Comparison of ENCODE assay signal across 22 cellular contexts in the genomic region with DNA sequence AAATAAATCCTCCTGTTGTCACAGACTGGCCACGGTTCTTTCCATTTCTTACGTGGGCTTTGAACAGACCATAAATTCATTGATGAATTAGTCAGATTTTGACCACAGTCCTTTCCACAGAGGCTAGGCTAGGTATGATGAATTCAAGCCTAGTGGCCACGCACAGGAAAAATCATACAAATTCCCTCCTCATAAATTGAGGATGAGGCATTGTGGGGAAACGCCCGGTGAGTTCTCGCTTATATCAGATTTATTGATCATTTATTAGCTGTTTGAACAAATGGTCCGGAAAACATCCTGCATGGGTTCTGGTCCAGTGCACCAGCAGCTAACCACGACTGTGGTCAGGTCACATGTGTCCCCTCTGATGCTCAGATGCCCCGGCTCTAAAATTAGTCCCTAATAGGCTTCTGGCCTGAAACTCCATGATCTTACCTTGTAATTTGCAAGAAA.
"Had no signal": no experiment of that assay in that cellular context is flagged by ENCODE, and none has a peak within 500 bp of the region (broad histone marks: within the 10 kb centered on the region; RNA-seq: fewer than 3 reads in every experiment).

No MANE protein-coding gene starts in this region.

- FAIRE-seq: frontal cortex, keratinocyte, urothelium cell line had no signal

- DNase-seq: activated CD4-positive, alpha-beta T cell treated with anti-CD3 and anti-CD28 coated beads, Interleukin-2, amount 50 U/mL, for 1 hour; activated CD4-positive, CD25-positive, alpha-beta regulatory T cell treated with anti-CD3 and anti-CD28 coated beads, Interleukin-2, amount 50 U/mL, for 72 hours; activated CD8-positive, alpha-beta memory T cell treated with anti-CD3 and anti-CD28 coated beads, Interleukin-2, amount 50 U/mL, for 4 hours; activated effector memory CD4-positive, alpha-beta T cell treated with Interleukin-2 at 50 U/mL for 16 hours; activated naive CD4-positive, alpha-beta T cell treated with anti-CD3 and anti-CD28 coated beads, Interleukin-2, amount 10 ng/mL, durations not matched to agents 7 days and 5 days; activated naive CD8-positive, alpha-beta T cell treated with anti-CD3 and anti-CD28 coated beads, Interleukin-2, amount 50 U/mL, for 24 hours; activated T-cell treated with anti-CD3 and anti-CD28 coated beads, Interleukin-2, amount 50 U/mL, for 4 hours; caudate nucleus; dorsolateral prefrontal cortex; erythroblast; stimulated activated CD4-positive, alpha-beta T cell treated with anti-CD3 and anti-CD28 coated beads, Interleukin-4, amount 100 ng/mL, for 24 hours; thyroid gland had no signal

- H3K36me3 Mint-ChIP-seq: activated naive CD4-positive, alpha-beta T cell treated with anti-CD3 and anti-CD28 coated beads, Interleukin-2, amount 10 ng/mL, durations not matched to agents 7 days and 5 days; brain; stimulated activated effector memory CD8-positive, alpha-beta T cell treated with anti-CD3 and anti-CD28 coated beads, Interleukin-12 subunit alpha, Interleukin-12 subunit beta, amount 100 ng/mL, for 72 hours had no signal

- H3K4me3 Mint-ChIP-seq: activated naive CD4-positive, alpha-beta T cell treated with anti-CD3 and anti-CD28 coated beads, Interleukin-2, amount 10 ng/mL, durations not matched to agents 7 days and 5 days; activated naive CD8-positive, alpha-beta T cell treated with anti-CD3 and anti-CD28 coated beads, Interleukin-2, amount 50 U/mL, for 24 hours; activated T-cell treated with anti-CD3 and anti-CD28 coated beads, Interleukin-2, amount 50 U/mL, for 4 hours; brain; neural crest cell; stimulated activated effector memory CD8-positive, alpha-beta T cell treated with anti-CD3 and anti-CD28 coated beads, Interleukin-12 subunit alpha, Interleukin-12 subunit beta, amount 100 ng/mL, for 72 hours; T-helper 1 cell treated with Interleukin-12 subunit alpha and Interleukin-12 subunit beta and Interleukin-4 antibody, amounts not matched to agents 30 μg/mL and 1 μg/mL, for 36 hours had no signal

- H3K4me3 ChIP-seq: dorsolateral prefrontal cortex, lung, thyroid gland had no signal

- H3K36me3 ChIP-seq: thyroid gland had no signal

- ATAC-seq: activated naive CD8-positive, alpha-beta T cell treated with anti-CD3 and anti-CD28 coated beads, Interleukin-2, amount 50 U/mL, for 24 hours; activated T-cell treated with anti-CD3 and anti-CD28 coated beads, Interleukin-2, amount 50 U/mL, for 4 hours; left lobe of liver; sciatic nerve; stimulated activated effector memory CD8-positive, alpha-beta T cell treated with anti-CD3 and anti-CD28 coated beads, Interleukin-12 subunit alpha, Interleukin-12 subunit beta, amount 100 ng/mL, for 72 hours had no signal

- H3K4me1 Mint-ChIP-seq: activated naive CD4-positive, alpha-beta T cell treated with anti-CD3 and anti-CD28 coated beads, Interleukin-2, amount 10 ng/mL, durations not matched to agents 7 days and 5 days; activated naive CD8-positive, alpha-beta T cell treated with anti-CD3 and anti-CD28 coated beads, Interleukin-2, amount 50 U/mL, for 24 hours; stimulated activated effector memory CD8-positive, alpha-beta T cell treated with anti-CD3 and anti-CD28 coated beads, Interleukin-12 subunit alpha, Interleukin-12 subunit beta, amount 100 ng/mL, for 72 hours had no signal

- H3K27me3 ChIP-seq: dorsolateral prefrontal cortex, thyroid gland had no signal

- H3K27ac Mint-ChIP-seq: activated naive CD4-positive, alpha-beta T cell treated with anti-CD3 and anti-CD28 coated beads, Interleukin-2, amount 10 ng/mL, durations not matched to agents 7 days and 5 days; activated naive CD8-positive, alpha-beta T cell treated with anti-CD3 and anti-CD28 coated beads, Interleukin-2, amount 50 U/mL, for 24 hours; stimulated activated effector memory CD8-positive, alpha-beta T cell treated with anti-CD3 and anti-CD28 coated beads, Interleukin-12 subunit alpha, Interleukin-12 subunit beta, amount 100 ng/mL, for 72 hours; T-helper 1 cell treated with Interleukin-12 subunit alpha and Interleukin-12 subunit beta and Interleukin-4 antibody, amounts not matched to agents 30 μg/mL and 1 μg/mL, for 36 hours had no signal

- H3K27ac ChIP-seq: thyroid gland had no signal

- H3K9me3 Mint-ChIP-seq: activated naive CD4-positive, alpha-beta T cell treated with anti-CD3 and anti-CD28 coated beads, Interleukin-2, amount 10 ng/mL, durations not matched to agents 7 days and 5 days; activated naive CD8-positive, alpha-beta T cell treated with anti-CD3 and anti-CD28 coated beads, Interleukin-2, amount 50 U/mL, for 24 hours; activated T-cell treated with anti-CD3 and anti-CD28 coated beads, Interleukin-2, amount 50 U/mL, for 4 hours; neural crest cell; stimulated activated effector memory CD8-positive, alpha-beta T cell treated with anti-CD3 and anti-CD28 coated beads, Interleukin-12 subunit alpha, Interleukin-12 subunit beta, amount 100 ng/mL, for 72 hours; T-helper 1 cell treated with Interleukin-12 subunit alpha and Interleukin-12 subunit beta and Interleukin-4 antibody, amounts not matched to agents 30 μg/mL and 1 μg/mL, for 36 hours had no signal

- H3K9me3 ChIP-seq: thyroid gland had no signal
